8 cellular contexts compared by ENCODE assay signal in the genomic region with DNA sequence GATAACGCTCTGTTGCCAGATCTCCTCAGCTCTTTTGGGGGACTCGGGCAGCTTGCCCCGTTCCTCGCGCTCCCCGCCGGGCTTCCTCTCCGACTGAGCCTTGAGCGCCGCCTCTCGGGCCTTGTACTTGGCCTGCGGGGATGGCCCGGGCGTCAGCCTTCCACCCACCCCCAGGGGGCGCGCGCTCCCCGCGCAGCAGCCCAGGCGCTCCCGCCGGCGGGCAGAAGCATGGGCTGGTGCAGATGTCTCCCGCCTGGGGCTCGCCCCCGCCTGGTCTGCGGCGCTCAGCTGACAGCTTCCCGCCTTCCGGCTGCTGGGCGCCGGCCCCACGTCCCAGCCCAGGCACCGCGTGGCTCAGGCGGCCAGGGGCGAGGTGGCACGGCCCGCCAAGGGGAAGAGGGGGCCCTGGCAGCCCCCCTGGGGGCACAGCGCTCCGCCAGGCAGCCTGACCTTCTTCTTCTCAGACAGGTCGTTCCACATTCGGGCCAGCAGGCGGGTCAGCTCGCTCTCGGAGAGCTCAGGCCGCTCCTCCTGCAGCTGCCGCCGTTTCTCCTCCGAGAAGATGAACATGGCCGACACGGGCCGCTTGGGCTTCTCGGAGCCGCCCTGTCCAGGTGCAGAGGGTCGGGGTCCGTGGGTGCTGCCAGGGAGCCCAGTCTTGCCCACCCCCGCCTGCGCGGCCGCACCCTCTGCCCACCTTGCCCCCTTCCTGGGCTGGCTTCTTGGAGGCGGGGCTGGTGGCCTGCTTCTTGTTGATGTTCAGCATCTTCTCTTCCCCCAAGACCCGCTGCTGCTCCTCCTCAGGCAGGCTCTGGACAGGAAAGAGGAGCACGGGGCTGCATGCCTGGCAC. TPM values are rescaled to one million over a fixed set of nuclear protein-coding genes. Genes with fewer than 3 reads are reported as not detected.
DNase-seq lines count a peak whose midpoint lies in the region; ATAC-seq and TF ChIP-seq lines count a peak whose summit lies in the region.

No MANE protein-coding gene starts in this region.

- no peaks in the 10 kb centered on the region for H3K27me3 ChIP-seq in effector memory CD4-positive, alpha-beta T cell (replicated peaks; ENCODE audit: control insufficient read depth, insufficient read depth, low read length, poor library complexity, severe bottlenecking)

- peaks cover 65% of the 10 kb centered on the region for H3K36me3 Mint-ChIP-seq in activated CD8-positive, alpha-beta T cell treated with anti-CD3 and anti-CD28 coated beads for 36 hours (ENCODE audit: low read depth)

- H3K4me1 Mint-ChIP-seq in activated CD8-positive, alpha-beta T cell treated with anti-CD3 and anti-CD28 coated beads for 36 hours (ENCODE audit: low read depth) = peaks cover 63% of the 10 kb centered on the region

- H3K4me3 Mint-ChIP-seq in activated CD8-positive, alpha-beta T cell treated with anti-CD3 and anti-CD28 coated beads for 36 hours = peak overlapping the region; percentile 82

- peaks cover 28% of the 10 kb centered on the region for H3K4me1 ChIP-seq in effector memory CD4-positive, alpha-beta T cell (ENCODE audit: control insufficient read depth, insufficient read depth, low read length, poor library complexity, severe bottlenecking)

- H3K36me3 ChIP-seq in effector memory CD4-positive, alpha-beta T cell (ENCODE audit: control insufficient read depth, insufficient read depth, low read length) = peaks cover 78% of the 10 kb centered on the region

- no peaks in the 10 kb centered on the region for H3K9me3 Mint-ChIP-seq in activated CD8-positive, alpha-beta T cell treated with anti-CD3 and anti-CD28 coated beads for 36 hours

- H3K27me3 Mint-ChIP-seq in activated CD8-positive, alpha-beta T cell treated with anti-CD3 and anti-CD28 coated beads for 36 hours = no peaks in the 10 kb centered on the region

- ATAC-seq in GM18498 (IDR thresholded peaks at IDR 0.05; ENCODE audit: unreplicated experiment) (peak; percentile 86), HG02973 (IDR thresholded peaks at IDR 0.05; ENCODE audit: unreplicated experiment) (peak; percentile 60)
- peak; percentile 89 for ATAC-seq in activated CD8-positive, alpha-beta T cell treated with anti-CD3 and anti-CD28 coated beads for 36 hours

- peak overlapping the region; percentile 97 for H3K27ac Mint-ChIP-seq in activated CD8-positive, alpha-beta T cell treated with anti-CD3 and anti-CD28 coated beads for 36 hours

- no peak overlapping the region for H3K4me3 ChIP-seq in effector memory CD4-positive, alpha-beta T cell (ENCODE audit: insufficient read depth, low read depth, low read length, poor library complexity, severe bottlenecking)

- no peaks in the 10 kb centered on the region for H3K9me3 ChIP-seq in effector memory CD4-positive, alpha-beta T cell (ENCODE audit: control insufficient read depth, low read length)

- intact Hi-C loops in activated CD8-positive, alpha-beta T cell treated with anti-CD3 and anti-CD28 coated beads for 36 hours (cut with micrococcal nuclease) = no loop called here

- POLR2A ChIA-PET in activated CD8-positive, alpha-beta T cell treated with anti-CD3 and anti-CD28 coated beads for 36 hours (lab: Charles Lee) = interaction anchor here (0.7 to 4.5 kb wide), 26 partner anchors 9 to 150 kb away, joined by 3 to 50 read pairs (median 5); partner anchors contain the start of genes GRN, HDAC5, SLC25A39 and TMUB2

- H3K27ac ChIP-seq in effector memory CD4-positive, alpha-beta T cell (ENCODE audit: insufficient read depth, low read length, poor library complexity, severe bottlenecking) = peak overlapping the region; percentile 70

- CTCF ChIA-PET in activated CD8-positive, alpha-beta T cell treated with anti-CD3 and anti-CD28 coated beads for 36 hours (lab: Charles Lee) = interaction anchor here (0.6 to 4.3 kb wide), 41 partner anchors 9 to 406 kb away, joined by 3 to 63 read pairs (median 4); partner anchors contain the start of genes FAM171A2, GPATCH8, GRN and SLC25A39

- DNase-seq in NCI-H526 treated with DMSO at 0.1 percent for 48 hours (lab: John Stamatoyannopoulos, UW) (peak; percentile 84), mesenteric fat pad (ENCODE audit: low spot score) (peak; percentile 97), COLO829 (ENCODE audit: low spot score) (no peak)
- DNase-seq in activated CD8-positive, alpha-beta T cell treated with anti-CD3 and anti-CD28 coated beads for 36 hours = peak; percentile 95
- DNase-seq in effector memory CD4-positive, alpha-beta T cell = peak; percentile 82 to 85 (median 84)
- DNase-seq in stimulated activated CD8-positive, alpha-beta memory T cell treated with anti-CD3 and anti-CD28 coated beads, Interleukin-15, amount 100 ng/mL, for 4 hours (ENCODE audit: low read depth in 2 of 2) = peak; percentile 76 to 83

- TF ChIP-seq CTCF in activated CD8-positive, alpha-beta T cell treated with anti-CD3 and anti-CD28 coated beads for 36 hours (IDR thresholded peaks at IDR 0.05) = peak; percentile 99

RNA-seq across cellular contexts. Expression of gene UBTF, which starts 8.9 kb away (rescaled TPM):
- 100 to 1,000 TPM; 129 to 135 TPM for total RNA-seq in activated CD8-positive, alpha-beta T cell treated with anti-CD3 and anti-CD28 coated beads for 36 hours
- total RNA-seq in mesenteric fat pad = 41.2 TPM

RNA-seq across cellular contexts. Expression of gene ATXN7L3, which starts 10.9 kb away (rescaled TPM):
- total RNA-seq in activated CD8-positive, alpha-beta T cell treated with anti-CD3 and anti-CD28 coated beads for 36 hours = 10 to 100 TPM; 58.1 to 62.3 TPM
- total RNA-seq in mesenteric fat pad = 64.5 TPM

RNA-seq across cellular contexts. Expression of gene TMUB2, which starts 23.8 kb away (rescaled TPM):
- 10 to 100 TPM; 17.5 TPM for total RNA-seq in activated CD8-positive, alpha-beta T cell treated with anti-CD3 and anti-CD28 coated beads for 36 hours
- 35.8 TPM for total RNA-seq in mesenteric fat pad

RNA-seq across cellular contexts. Expression of gene ASB16, which starts 40.1 kb away (rescaled TPM):
- total RNA-seq in activated CD8-positive, alpha-beta T cell treated with anti-CD3 and anti-CD28 coated beads for 36 hours = under 1 TPM; 0.18 to 0.27 TPM
- total RNA-seq in mesenteric fat pad = not detected

RNA-seq across cellular contexts. Expression of gene SLC4A1, which starts 57.4 kb away (rescaled TPM):
- total RNA-seq in activated CD8-positive, alpha-beta T cell treated with anti-CD3 and anti-CD28 coated beads for 36 hours = not detected
- 0.35 TPM for total RNA-seq in mesenteric fat pad
